In the genomic region with DNA sequence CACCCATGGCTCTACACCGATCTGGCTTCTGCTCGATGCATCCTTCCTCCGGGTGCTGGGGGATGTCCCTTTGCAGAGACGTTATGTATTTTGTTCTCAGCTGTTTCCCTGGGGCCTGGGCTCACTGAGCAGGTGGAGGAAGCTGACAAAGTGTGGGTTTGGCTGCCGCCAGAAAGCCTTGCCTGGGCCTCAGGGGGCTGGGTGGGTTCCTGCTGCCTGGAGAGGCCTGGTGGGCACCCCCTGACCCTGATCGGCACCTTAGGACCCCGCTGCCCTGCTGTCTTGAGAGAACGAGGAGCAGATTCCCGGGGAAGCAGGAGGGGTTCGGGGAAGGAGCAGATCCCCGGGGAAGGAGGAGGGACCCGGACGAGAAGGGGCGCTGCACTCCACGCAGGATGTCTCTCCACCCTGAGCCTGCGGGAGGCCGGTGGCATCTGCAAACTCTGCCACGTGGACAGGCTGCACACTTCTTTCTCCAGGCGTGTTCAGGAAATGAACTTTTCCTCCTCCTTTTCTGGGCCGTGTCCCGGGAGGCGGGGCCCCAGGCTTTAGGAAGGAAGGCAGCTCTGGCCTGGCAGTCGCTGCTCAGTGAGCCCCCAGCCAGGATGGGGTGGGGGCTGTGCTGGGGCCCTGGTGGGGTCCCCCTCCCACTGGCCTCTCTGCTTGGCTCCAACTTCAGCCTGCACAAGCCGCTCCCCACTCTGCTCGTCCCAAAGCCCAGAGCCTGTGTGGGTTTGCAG, we compare ENCODE assay signal across 9 cellular contexts.
A peak's percentile ranks its signal among the peaks of the same experiment; 100 is the strongest.
DNase-seq lines count a peak whose midpoint lies in the region; ATAC-seq and TF ChIP-seq lines count a peak whose summit lies in the region.
"Had no signal": no experiment of that assay in that cellular context is flagged by ENCODE, and none has a peak within 500 bp of the region (broad histone marks: within the 10 kb centered on the region; RNA-seq: fewer than 3 reads in every experiment).

No MANE protein-coding gene starts in this region.

- H3K27me3 Mint-ChIP-seq in activated naive CD4-positive, alpha-beta T cell treated with anti-CD3 and anti-CD28 coated beads for 36 hours (ENCODE audit: low read depth), result no peaks in the 10 kb centered on the region
- H3K27me3 Mint-ChIP-seq in mesothelial cell of epicardium (ENCODE audit: low read depth), result no peaks in the 10 kb centered on the region

- ATAC-seq in HG03135 (IDR thresholded peaks at IDR 0.05; ENCODE audit: unreplicated experiment) (no peak), GM21381 (IDR thresholded peaks at IDR 0.05; ENCODE audit: unreplicated experiment) (no peak)

- peak overlapping the region; percentile 79 for H3K27ac Mint-ChIP-seq in activated naive CD4-positive, alpha-beta T cell treated with anti-CD3 and anti-CD28 coated beads for 36 hours
- peak overlapping the region; percentile 59 for H3K27ac Mint-ChIP-seq in mesothelial cell of epicardium

- peak; percentile 75 for DNase-seq in activated naive CD4-positive, alpha-beta T cell treated with anti-CD3 and anti-CD28 coated beads for 36 hours
- DNase-seq in activated naive CD4-positive, alpha-beta T cell treated with Interleukin-2 at 50 U/mL for 16 hours, result no peak
- DNase-seq in cardiac fibroblast (ENCODE audit: low read depth in 2 of 2) (peak; percentile 82 to 91), mesothelial cell of epicardium (ENCODE audit: low spot score in 2 of 2, unreplicated experiment in 2 of 2) (peak in 1 of 2 experiments; percentile 55), COLO829 (ENCODE audit: low spot score) (no peak)

- intact Hi-C loops in activated naive CD4-positive, alpha-beta T cell treated with anti-CD3 and anti-CD28 coated beads for 36 hours (cut with micrococcal nuclease), result loop anchor here (1.0 kb wide), 1 partner anchor 84 kb away; no protein-coding TSS in a partner anchor

- H3K4me1 Mint-ChIP-seq in activated naive CD4-positive, alpha-beta T cell treated with anti-CD3 and anti-CD28 coated beads for 36 hours (ENCODE audit: low read depth), result peaks cover 10% of the 10 kb centered on the region
- peaks cover 7% of the 10 kb centered on the region for H3K4me1 Mint-ChIP-seq in mesothelial cell of epicardium

- peak overlapping the region; percentile 36 for H3K4me3 Mint-ChIP-seq in activated naive CD4-positive, alpha-beta T cell treated with anti-CD3 and anti-CD28 coated beads for 36 hours
- no peak overlapping the region for H3K4me3 Mint-ChIP-seq in mesothelial cell of epicardium

- no peak for TF ChIP-seq CTCF in cardiac fibroblast (IDR thresholded peaks at IDR 0.05; ENCODE audit: low read depth, low read length)
- no peak for TF ChIP-seq CTCF in mesothelial cell of epicardium (IDR thresholded peaks at IDR 0.05; ENCODE audit: unreplicated experiment)

- H3K4me1 ChIP-seq in urinary bladder (ENCODE audit: insufficient read depth), result peaks cover 3% of the 10 kb centered on the region

- no peak overlapping the region for H3K4me3 ChIP-seq in cardiac fibroblast (replicated peaks in 1 of 2; ENCODE audit: low read depth in 2 of 2, low read length in 2 of 2)
- H3K4me3 ChIP-seq in urinary bladder (ENCODE audit: low read depth, low read length), result no peak overlapping the region

- CTCF ChIA-PET in activated naive CD4-positive, alpha-beta T cell treated with anti-CD3 and anti-CD28 coated beads for 36 hours (lab: Charles Lee), result interaction anchor here (0.6 to 1.4 kb wide), 2 partner anchors 26 kb away, joined by 3 to 5 read pairs; no protein-coding TSS in a partner anchor

- no peaks in the 10 kb centered on the region for H3K9me3 Mint-ChIP-seq in activated naive CD4-positive, alpha-beta T cell treated with anti-CD3 and anti-CD28 coated beads for 36 hours
- H3K9me3 Mint-ChIP-seq in mesothelial cell of epicardium, result no peaks in the 10 kb centered on the region

- no peaks in the 10 kb centered on the region for H3K36me3 ChIP-seq in urinary bladder (ENCODE audit: insufficient read depth)

- WGBS in urinary bladder, result 18% methylated on average over 25 of the region's 25 CpGs

- H3K36me3 Mint-ChIP-seq in activated naive CD4-positive, alpha-beta T cell treated with anti-CD3 and anti-CD28 coated beads for 36 hours (ENCODE audit: low read depth), result no peaks in the 10 kb centered on the region
- H3K36me3 Mint-ChIP-seq in mesothelial cell of epicardium, result no peaks in the 10 kb centered on the region

- H3K27ac ChIP-seq in urinary bladder (ENCODE audit: low read depth), result peak overlapping the region; percentile 59
- H3K27ac ChIP-seq: KMS-11 had no signal

Comparison
In these comparisons a context has a peak if more than half of its experiments do, and no peak if none do; other contexts are left out.
1. DNase-seq: peak in activated naive CD4-positive, alpha-beta T cell treated with anti-CD3 and anti-CD28 coated beads for 36 hours (single experiment) and cardiac fibroblast (2 of 2); none in activated naive CD4-positive, alpha-beta T cell treated with Interleukin-2 at 50 U/mL for 16 hours (single experiment) and COLO829 (single experiment).